18 cellular contexts compared by ENCODE assay signal in the genomic region with DNA sequence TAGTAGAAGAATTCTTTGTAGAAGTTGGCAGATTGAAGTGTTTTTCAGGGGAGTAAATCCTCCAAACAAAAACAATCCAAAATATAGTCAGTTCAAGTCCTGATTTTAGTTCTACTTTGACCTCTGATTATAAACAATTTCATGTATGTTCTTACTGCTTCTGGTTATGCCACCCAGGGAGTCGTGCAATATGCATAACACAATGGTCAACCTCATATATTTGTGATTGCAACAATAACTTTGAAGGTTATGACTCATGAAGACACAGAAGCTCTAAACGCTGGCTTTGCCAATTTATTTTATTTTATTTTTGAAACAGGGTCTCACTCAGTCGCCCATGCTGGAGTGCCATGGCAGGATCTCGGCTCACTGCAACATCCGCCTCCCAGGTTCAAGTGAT. TPM values are rescaled to one million over a fixed set of nuclear protein-coding genes. Genes with fewer than 3 reads are reported as not detected.
"Had no signal": no experiment of that assay in that cellular context is flagged by ENCODE, and none has a peak within 500 bp of the region (broad histone marks: within the 10 kb centered on the region; RNA-seq: fewer than 3 reads in every experiment).

No MANE protein-coding gene starts in this region.

- H3K36me3 Mint-ChIP-seq: stimulated activated memory B cell treated with anti-CD40 and anti-IgM and Interleukin-4, amounts not matched to agents 10 μg/mL and 1 μg/mL and 100 μg/mL, for 72 hours had no signal

- DNase-seq: activated CD4-positive, alpha-beta T cell treated with anti-CD3 and anti-CD28 coated beads, Interleukin-2, amount 50 U/mL, for 1 hour; activated naive CD4-positive, alpha-beta T cell; mesenchymal stem cell; occipital lobe; stimulated activated CD4-positive, alpha-beta T cell treated with anti-CD3 and anti-CD28 coated beads, Interleukin-2, amount 100 ng/mL, for 48 hours; T-helper 9 cell; tibial artery; uterus had no signal

- H3K9me3 Mint-ChIP-seq: activated T-helper 1 cell treated with anti-CD3 and anti-CD28 coated beads, Interleukin-12 subunit alpha, Interleukin-12 subunit beta, Interleukin-2, Interleukin-4 antibody, amounts not matched to agents 30 ng/mL and 10 ng/mL and 1 ng/mL, durations not matched to agents 14 hours and 24 hours and 36 hours had no signal

- FAIRE-seq: astrocyte, colon had no signal

- H3K27ac Mint-ChIP-seq: activated T-helper 1 cell treated with anti-CD3 and anti-CD28 coated beads, Interleukin-12 subunit alpha, Interleukin-12 subunit beta, Interleukin-2, Interleukin-4 antibody, amounts not matched to agents 30 ng/mL and 10 ng/mL and 1 ng/mL, durations not matched to agents 14 hours and 24 hours and 36 hours; nephron; stimulated activated memory B cell treated with anti-CD40 and anti-IgM and Interleukin-4, amounts not matched to agents 10 μg/mL and 1 μg/mL and 100 μg/mL, for 72 hours had no signal

- H3K4me1 Mint-ChIP-seq: nephron had no signal

- H3K4me3 Mint-ChIP-seq: activated T-helper 1 cell treated with anti-CD3 and anti-CD28 coated beads, Interleukin-12 subunit alpha, Interleukin-12 subunit beta, Interleukin-2, Interleukin-4 antibody, amounts not matched to agents 30 ng/mL and 10 ng/mL and 1 ng/mL, durations not matched to agents 14 hours and 24 hours and 36 hours; nephron; stimulated activated memory B cell treated with anti-CD40 and anti-IgM and Interleukin-4, amounts not matched to agents 10 μg/mL and 1 μg/mL and 100 μg/mL, for 72 hours had no signal

RNA-seq across cellular contexts. Expression of gene RD3L, which starts 7.1 kb away (rescaled TPM):
- total RNA-seq: activated CD8-positive, alpha-beta memory T cell treated with anti-CD3 and anti-CD28 coated beads for 36 hours; activated T-helper 1 cell treated with anti-CD3 and anti-CD28 coated beads, Interleukin-12 subunit alpha, Interleukin-12 subunit beta, Interleukin-2, Interleukin-4 antibody, amounts not matched to agents 30 ng/mL and 10 ng/mL and 1 ng/mL, durations not matched to agents 14 hours and 24 hours and 36 hours; astrocyte; occipital lobe; posterior vena cava; skeletal muscle tissue; subcutaneous adipose tissue; uterus had no signal

RNA-seq across cellular contexts. Expression of gene TDRD9, which starts 21.1 kb away (rescaled TPM):
- total RNA-seq: activated T-helper 1 cell treated with anti-CD3 and anti-CD28 coated beads, Interleukin-12 subunit alpha, Interleukin-12 subunit beta, Interleukin-2, Interleukin-4 antibody, amounts not matched to agents 30 ng/mL and 10 ng/mL and 1 ng/mL, durations not matched to agents 14 hours and 24 hours and 36 hours; astrocyte; cardiac muscle cell had no signal
